In genomic region chr1:144538736-144539135, GRCh38 we compare ENCODE assay signal across 6 cellular contexts. TPM values are rescaled to one million over a fixed set of nuclear protein-coding genes. Genes with fewer than 3 reads are reported as not detected.
"Had no signal": no experiment of that assay in that cellular context is flagged by ENCODE, and none has a peak within 500 bp of the region (broad histone marks: within the 10 kb centered on the region; RNA-seq: fewer than 3 reads in every experiment).

No MANE protein-coding gene starts in this region.

RNA-seq across cellular contexts. Expression of gene PPIAL4F, which starts 54.0 kb away (rescaled TPM):
- total RNA-seq: H4, H7, HepG2, HFFc6, HT1080 had no signal
- polyA plus RNA-seq: HepG2, IgD-negative memory B cell had no signal
